2 cellular contexts compared by ENCODE assay signal in the genomic region with DNA sequence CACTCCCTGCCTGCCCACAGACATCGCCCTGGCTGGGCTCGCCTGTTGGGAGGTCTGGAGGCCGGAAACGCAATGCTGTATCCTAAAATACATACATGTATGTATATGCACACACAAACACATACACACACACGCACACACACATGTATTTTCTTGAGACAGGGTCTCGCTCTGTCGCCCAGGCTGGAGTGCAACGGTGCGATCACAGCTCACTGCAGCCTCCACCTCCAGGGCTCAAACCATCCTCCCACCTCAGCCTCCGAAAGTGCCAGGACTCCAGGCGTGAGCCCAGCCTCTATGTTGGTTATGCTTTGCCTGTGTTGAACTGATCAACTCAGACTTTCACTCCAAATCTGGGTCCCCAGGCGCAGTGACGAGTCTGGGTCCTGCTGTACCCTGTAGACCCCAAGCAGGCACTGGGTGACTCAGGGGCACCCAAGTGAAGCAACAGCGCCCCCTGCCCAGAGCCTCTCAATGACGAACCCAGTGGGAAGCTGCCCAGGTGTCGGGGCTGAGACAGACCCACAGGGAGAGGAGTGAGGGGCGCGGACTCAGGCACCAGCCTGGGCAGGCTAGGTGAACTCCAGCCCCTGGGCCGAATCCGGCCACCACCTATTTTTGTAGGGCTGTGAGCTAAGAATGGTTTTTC.
TF ChIP-seq lines count a peak whose summit lies in the region.

No MANE protein-coding gene starts in this region.

TF ChIP-seq in GM23338, 12 proteins besides CTCF, POLR2A, EP300 and RAD21 (continued from another document):
- no peak for TF ChIP-seq REST (IDR thresholded peaks at IDR 0.05; ENCODE audit: unreplicated experiment)
- no peak for TF ChIP-seq JUNB (IDR thresholded peaks at IDR 0.05; ENCODE audit: unreplicated experiment)

TF ChIP-seq in GM12891, 5 proteins besides CTCF, POLR2A, EP300 and RAD21 (continued from another document):
- TF ChIP-seq PAX5 (IDR thresholded peaks at IDR 0.05; ENCODE audit: insufficient read depth, low read length, severe bottlenecking) (no peak), SPI1 (IDR thresholded peaks at IDR 0.05; ENCODE audit: low read depth, low read length) (no peak), TAF1 (IDR thresholded peaks at IDR 0.05; ENCODE audit: low read depth, low read length) (no peak)
TF ChIP-seq in GM12891: peak in this region for 0.
